Comparison of ENCODE assay signal across 8 cellular contexts in genomic region chr22:46660604-46661201, GRCh38. TPM values are rescaled to one million over a fixed set of nuclear protein-coding genes. Genes with fewer than 3 reads are reported as not detected.
DNase-seq lines count a peak whose midpoint lies in the region; ATAC-seq, FAIRE-seq and TF ChIP-seq lines count a peak whose summit lies in the region.

No MANE protein-coding gene starts in this region.

- no peaks in the 10 kb centered on the region for H4K20me1 ChIP-seq in HCT116 (ENCODE audit: insufficient read depth)

- H3K4me1 Mint-ChIP-seq in WTC11: peaks cover 5% of the 10 kb centered on the region

- peak overlapping the region; percentile 81 for H3K27ac Mint-ChIP-seq in WTC11

- H3K4me3 Mint-ChIP-seq in WTC11: no peak overlapping the region

- TF ChIP-seq POLR2A in HCT116 (IDR thresholded peaks at IDR 0.05; ENCODE audit: borderline replicate concordance, extremely low read depth, insufficient read depth, insufficient read length) (no peak), GM12892 (IDR thresholded peaks at IDR 0.05; ENCODE audit: low read depth, low read length) (no peak)

- H3K36me3 Mint-ChIP-seq in WTC11: no peaks in the 10 kb centered on the region

- TF ChIP-seq CTCF in 22Rv1 (IDR thresholded peaks at IDR 0.05) (peak; percentile 11; the same call in 1 of the 2 replicates), HCT116 (IDR thresholded peaks at IDR 0.05 in 2 of 3, conservative IDR thresholded peaks at IDR 0.05 in 1 of 3; ENCODE audit: borderline replicate concordance in 1 of 3, insufficient read depth in 1 of 3, low read depth in 2 of 3, low read length in 2 of 3) (no peak), WTC11 (IDR thresholded peaks at IDR 0.05) (no peak), right atrium auricular region (IDR thresholded peaks at IDR 0.05) (no peak)

- no peaks in the 10 kb centered on the region for H3K9me3 Mint-ChIP-seq in WTC11

- TF ChIP-seq RAD21 in HCT116 (IDR thresholded peaks at IDR 0.05; ENCODE audit: low read depth): no peak

- H3K4me1 ChIP-seq in HCT116 (ENCODE audit: control insufficient read depth in 1 of 2, insufficient read depth in 2 of 2, low read length in 2 of 2) (peaks cover 23 to 25% of the 10 kb centered on the region in 2 experiments), right atrium auricular region (peaks cover 0 to 45% of the 10 kb centered on the region in 2 donors)

- H3K9me2 ChIP-seq in HCT116 (ENCODE audit: insufficient read depth): no peaks in the 10 kb centered on the region

- H3K9me3 ChIP-seq in HCT116 (ENCODE audit: control insufficient read depth in 1 of 2, insufficient read depth in 1 of 2, low read depth in 1 of 2, low read length in 2 of 2) (no peaks in the 10 kb centered on the region), right atrium auricular region (no peaks in the 10 kb centered on the region)

- H3K36me3 ChIP-seq in HCT116 (ENCODE audit: control insufficient read depth in 1 of 2, insufficient read depth in 2 of 2, low read length in 2 of 2) (no peaks in the 10 kb centered on the region), right atrium auricular region (peaks cover 46% of the 10 kb centered on the region)

- H3K27me3 ChIP-seq in HCT116 (ENCODE audit: insufficient read depth, low read length) (no peaks in the 10 kb centered on the region), right atrium auricular region (no peaks in the 10 kb centered on the region)

- RAD21 ChIA-PET in HCT116 (lab: Charles Lee; ENCODE audit: low non-redundant PET in 1 of 2, low total read pairs in 2 of 2, uncharacterized antibody in 2 of 2, unreplicated experiment in 2 of 2): interaction anchor here in 1 of 2 experiments (0.6 kb wide), 1 partner anchor 97 kb away, joined by 4 read pairs; no protein-coding TSS in a partner anchor

- no peak for DNase-seq in HCT116 (ENCODE audit: low read depth, low spot score)
- DNase-seq in WTC11 (ENCODE audit: low spot score): no peak
- DNase-seq in right atrium auricular region (ENCODE audit: low spot score): no peak
- no peak for DNase-seq in GM12892 (ENCODE audit: insufficient read length)
- DNase-seq in HTR-8/SVneo (ENCODE audit: insufficient read length, low spot score): no peak
- DNase-seq in stimulated activated CD4-positive, alpha-beta T cell treated with anti-CD3 and anti-CD28 coated beads, Interleukin-15, amount 100 ng/mL, for 24 hours: no peak

- no peak overlapping the region for H3K9ac ChIP-seq in HCT116 (ENCODE audit: low read length)

- no peaks in the 10 kb centered on the region for H3K27me3 Mint-ChIP-seq in WTC11 (ENCODE audit: low read depth)

- intact Hi-C loops in HCT116 (cut with micrococcal nuclease): loop anchor here (5.0 kb wide), 1 partner anchor 98 kb away; no protein-coding TSS in a partner anchor

- FAIRE-seq in GM12892 (lab: Jason Lieb, UNC): no peak
- no peak for FAIRE-seq in HTR-8/SVneo (lab: Jason Lieb, UNC)

- no peak overlapping the region for H3K4me3 ChIP-seq in HCT116 (replicated peaks in 1 of 2; ENCODE audit: low read depth in 1 of 2, low read length in 2 of 2)
- H3K4me3 ChIP-seq in right atrium auricular region: no peak overlapping the region

- no peaks in the 10 kb centered on the region for H3K79me2 ChIP-seq in HCT116 (ENCODE audit: insufficient read depth, low read length)

- ATAC-seq in HCT116: peak; percentile 52
- ATAC-seq in WTC11: peak; percentile 71
- no peak for ATAC-seq in GM18868 (IDR thresholded peaks at IDR 0.05; ENCODE audit: unreplicated experiment)

- H3K27ac ChIP-seq in 22Rv1 (peak overlapping the region; percentile 26; the same call in 1 of the 2 replicates), HCT116 (ENCODE audit: low read depth, low read length) (peak overlapping the region; percentile 45; the same call in 1 of the 2 replicates), right atrium auricular region (peak overlapping the region; percentile 75 to 84)

- no TSS peak for BruUV-seq in HCT116 (replicated peaks; lab: Mats Ljungman, UMichigan)

- POLR2A ChIA-PET in HCT116 (lab: Charles Lee) (interaction anchor here (1.2 kb wide), 1 partner anchor 98 kb away, joined by 4 read pairs; no protein-coding TSS in a partner anchor), WTC11 (lab: Charles Lee) (no interaction called here)

- H2AFZ ChIP-seq in HCT116 (ENCODE audit: low read depth, low read length, poor library complexity, severe bottlenecking): no peak overlapping the region

- CTCF ChIA-PET in HCT116 (lab: Charles Lee) (interaction anchor here (1.8 kb wide), 1 partner anchor 97 kb away, joined by 7 read pairs; no protein-coding TSS in a partner anchor), WTC11 (lab: Charles Lee) (interaction anchor here (0.5 to 2.3 kb wide), 4 partner anchors 21 to 347 kb away, joined by 3 to 11 read pairs (median 4); no protein-coding TSS in a partner anchor)

- H3K4me2 ChIP-seq in HCT116 (ENCODE audit: low read length): peak overlapping the region; percentile 53

TF ChIP-seq in HCT116, 20 proteins besides CTCF, POLR2A, EP300 and RAD21 (continues in another document):
- TF ChIP-seq MAX (IDR thresholded peaks at IDR 0.05) (no peak), CBX3 (IDR thresholded peaks at IDR 0.05; ENCODE audit: low read depth) (no peak), FOSL1 (IDR thresholded peaks at IDR 0.05; ENCODE audit: low read depth) (no peak), REST (IDR thresholded peaks at IDR 0.05; ENCODE audit: low read depth) (no peak), EGR1 (IDR thresholded peaks at IDR 0.05; ENCODE audit: low read depth) (no peak), ZFX (IDR thresholded peaks at IDR 0.05) (no peak)

TF ChIP-seq in WTC11, 78 proteins besides CTCF, POLR2A, EP300 and RAD21:
- no peak for TF ChIP-seq ZNF263 (CRISPR knock-in tag; IDR thresholded peaks at IDR 0.05; ENCODE audit: low read depth)
- no peak for TF ChIP-seq FOXP1 (CRISPR knock-in tag; IDR thresholded peaks at IDR 0.05; ENCODE audit: borderline replicate concordance)
- no peak for TF ChIP-seq RELA (CRISPR knock-in tag; IDR thresholded peaks at IDR 0.05; ENCODE audit: borderline replicate concordance)
- TF ChIP-seq PRDM15 (CRISPR knock-in tag; IDR thresholded peaks at IDR 0.05): no peak
- no peak for TF ChIP-seq SP1 (CRISPR knock-in tag; conservative IDR thresholded peaks at IDR 0.05)
- TF ChIP-seq NR2C2 (CRISPR knock-in tag; IDR thresholded peaks at IDR 0.05): no peak

RNA-seq across cellular contexts. Expression of gene GRAMD4, which starts 40.5 kb away (rescaled TPM):
- total RNA-seq in HCT116 (2021; ENCODE audit: unreplicated experiment): 25.8 TPM
- 11.4 and 13.3 TPM in 2 replicates for polyA plus RNA-seq in HCT116 (2012)
- total RNA-seq in WTC11 (2021): 32.8 to 41.0 TPM (median 33.1 TPM) in 3 replicates
- 10 to 100 TPM; 29.1 to 31.6 TPM for total RNA-seq in right atrium auricular region
- 5.5 TPM for polyA plus RNA-seq in GM12892 (2012; ENCODE audit: missing spikeins)

Comparison
In these comparisons a context has a peak if more than half of its experiments do, and no peak if none do; other contexts are left out.
1. H3K27ac ChIP-seq: peak in every context shown above with its lines; median percentile 80 in right atrium auricular region; 45 in HCT116; 26 in 22Rv1.